Comparison of ENCODE assay signal across 13 cellular contexts in the genomic region with DNA sequence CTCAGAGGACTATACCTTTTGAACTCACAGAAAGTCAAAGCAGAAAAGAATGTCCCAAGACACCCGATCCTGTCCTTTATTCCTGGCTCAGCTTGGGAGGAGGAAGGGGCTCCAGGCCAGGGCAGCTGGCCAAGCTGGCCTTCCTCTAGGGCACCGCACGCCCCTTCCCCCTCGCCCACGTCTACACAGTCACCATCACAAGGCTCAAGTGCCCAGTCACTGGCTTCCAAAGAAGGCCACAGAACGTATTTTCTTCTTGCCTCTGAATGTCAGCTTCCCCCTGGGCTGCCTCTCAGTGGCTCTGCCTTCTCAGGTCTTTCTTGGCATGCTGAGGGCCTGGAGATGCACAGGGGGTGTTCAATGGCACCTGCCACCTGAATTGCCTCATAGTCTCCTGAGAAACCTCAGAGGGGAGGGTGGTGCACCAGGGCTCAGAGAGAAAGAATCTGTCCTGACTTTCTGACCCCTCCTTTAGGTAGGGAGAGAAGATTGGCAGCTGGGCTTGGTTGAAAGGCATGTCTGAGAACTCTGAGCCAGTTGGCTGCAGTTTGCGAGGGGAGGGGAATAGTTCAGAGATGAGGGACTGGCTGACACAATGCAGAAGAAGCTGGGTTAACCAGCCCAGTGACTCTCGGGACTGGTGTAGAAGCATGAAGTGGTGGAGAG. TPM values are rescaled to one million over a fixed set of nuclear protein-coding genes. Genes with fewer than 3 reads are reported as not detected.
DNase-seq lines count a peak whose midpoint lies in the region; ATAC-seq, FAIRE-seq and TF ChIP-seq lines count a peak whose summit lies in the region.
"Had no signal": no experiment of that assay in that cellular context is flagged by ENCODE, and none has a peak within 500 bp of the region (broad histone marks: within the 10 kb centered on the region; RNA-seq: fewer than 3 reads in every experiment).

No MANE protein-coding gene starts in this region.

- POLR2A ChIA-PET in WTC11 (lab: Charles Lee), result interaction anchor here (1.8 kb wide), 1 partner anchor 8 kb away, joined by 22 read pairs; a partner anchor contains a TSS

- no peaks in the 10 kb centered on the region for H3K27me3 Mint-ChIP-seq in activated CD8-positive, alpha-beta memory T cell treated with anti-CD3 and anti-CD28 coated beads, Interleukin-2, amount 10 ng/mL, durations not matched to agents 7 days and 5 days
- H3K27me3 Mint-ChIP-seq in WTC11 (ENCODE audit: low read depth) (no peaks in the 10 kb centered on the region), immature natural killer cell (ENCODE audit: low read depth in 3 of 3) (peaks cover 2 to 4% (median 3%) of the 10 kb centered on the region in 3 donors)

- H3K4me1 ChIP-seq in small intestine (ENCODE audit: control insufficient read depth in 2 of 2, insufficient read depth in 1 of 2, low read depth in 1 of 2, low read length in 1 of 2), result peaks cover 6% of the 10 kb centered on the region in 2 donors
- H3K4me1 ChIP-seq in upper lobe of left lung, result peaks cover 11 to 21% (median 14%) of the 10 kb centered on the region in 4 donors

- peaks cover 15% of the 10 kb centered on the region for H3K36me3 Mint-ChIP-seq in activated CD8-positive, alpha-beta memory T cell treated with anti-CD3 and anti-CD28 coated beads, Interleukin-2, amount 10 ng/mL, durations not matched to agents 7 days and 5 days
- H3K36me3 Mint-ChIP-seq in WTC11 (peaks cover 15% of the 10 kb centered on the region), immature natural killer cell (peaks cover 0 to 6% (median 3%) of the 10 kb centered on the region in 3 donors)

- no peak overlapping the region for H3K27ac Mint-ChIP-seq in activated CD8-positive, alpha-beta memory T cell treated with anti-CD3 and anti-CD28 coated beads, Interleukin-2, amount 10 ng/mL, durations not matched to agents 7 days and 5 days
- no peak overlapping the region; the same call in 1 of the 2 replicates for H3K27ac Mint-ChIP-seq in WTC11
- H3K27ac Mint-ChIP-seq in immature natural killer cell, result peak overlapping the region in 2 of 6 donors; percentile 3

- no peaks in the 10 kb centered on the region for H3K9me3 Mint-ChIP-seq in activated CD8-positive, alpha-beta memory T cell treated with anti-CD3 and anti-CD28 coated beads, Interleukin-2, amount 10 ng/mL, durations not matched to agents 7 days and 5 days (ENCODE audit: low read depth)
- no peaks in the 10 kb centered on the region for H3K9me3 Mint-ChIP-seq in WTC11
- no peaks in the 10 kb centered on the region for H3K9me3 Mint-ChIP-seq in immature natural killer cell

- TF ChIP-seq EP300 in upper lobe of left lung (IDR thresholded peaks at IDR 0.05), result no peak

- TF ChIP-seq CTCF in WTC11 (IDR thresholded peaks at IDR 0.05), result no peak
- no peak for TF ChIP-seq CTCF in upper lobe of left lung (IDR thresholded peaks at IDR 0.05)

- CTCF ChIA-PET in activated CD8-positive, alpha-beta memory T cell treated with anti-CD3 and anti-CD28 coated beads, Interleukin-2, amount 10 ng/mL, durations not matched to agents 7 days and 5 days (lab: Charles Lee), result interaction anchor here (0.7 to 5.8 kb wide), 3 partner anchors 9 to 50 kb away, joined by 3 to 45 read pairs (median 3); a partner anchor contains a TSS
- CTCF ChIA-PET in WTC11 (lab: Charles Lee), result interaction anchor here (1.5 to 3.0 kb wide), 2 partner anchors 8 to 59 kb away, joined by 3 to 58 read pairs; a partner anchor contains a TSS

- H3K4me3 ChIP-seq in small intestine (ENCODE audit: low read depth in 1 of 2, low read length in 2 of 2) (peak overlapping the region in 1 of 2 donors; percentile 72), upper lobe of left lung (no peak overlapping the region)
- H3K4me3 ChIP-seq: cardiac muscle cell, thyroid gland had no signal

- WGBS in small intestine, 3 donors, result 22 to 51% (median 38%) methylated on average over 8 of the region's 8 CpGs
- 71 to 74% methylated on average over 8 of the region's 8 CpGs for WGBS in upper lobe of left lung, 2 donors

- H3K27me3 ChIP-seq in small intestine (ENCODE audit: control insufficient read depth in 2 of 2, insufficient read depth in 2 of 2, low read length in 2 of 2), result no peaks in the 10 kb centered on the region
- H3K27me3 ChIP-seq in upper lobe of left lung, result no peaks in the 10 kb centered on the region
- H3K27me3 ChIP-seq: cardiac muscle cell, thyroid gland had no signal

- H3K36me3 ChIP-seq in small intestine (ENCODE audit: control insufficient read depth in 2 of 2, insufficient read depth in 2 of 2, low read length in 2 of 2), result peaks cover 0 to 5% of the 10 kb centered on the region in 2 donors
- peaks cover 0 to 15% (median 3%) of the 10 kb centered on the region in 4 donors for H3K36me3 ChIP-seq in upper lobe of left lung

- H3K4me1 Mint-ChIP-seq in activated CD8-positive, alpha-beta memory T cell treated with anti-CD3 and anti-CD28 coated beads, Interleukin-2, amount 10 ng/mL, durations not matched to agents 7 days and 5 days, result peaks cover 33% of the 10 kb centered on the region
- peaks cover 27% of the 10 kb centered on the region for H3K4me1 Mint-ChIP-seq in WTC11
- peaks cover 21 to 30% of the 10 kb centered on the region in 2 donors for H3K4me1 Mint-ChIP-seq in immature natural killer cell

- no peak for TF ChIP-seq POLR2A in upper lobe of left lung (IDR thresholded peaks at IDR 0.05)
- TF ChIP-seq POLR2A in GM18505 (IDR thresholded peaks at IDR 0.05; ENCODE audit: borderline replicate concordance, extremely low read depth, insufficient read depth, insufficient read length), result no peak

- ATAC-seq in activated CD8-positive, alpha-beta memory T cell treated with anti-CD3 and anti-CD28 coated beads, Interleukin-2, amount 10 ng/mL, durations not matched to agents 7 days and 5 days, result no peak
- ATAC-seq in WTC11 (no peak), upper lobe of left lung (ENCODE audit: low FRiP score in 2 of 2) (no peak), GM18505 (IDR thresholded peaks at IDR 0.05; ENCODE audit: unreplicated experiment) (no peak)

- FAIRE-seq in small intestine (lab: Jason Lieb, UNC), result no peak
- FAIRE-seq: GM19239 had no signal

- H3K9me3 ChIP-seq in small intestine (ENCODE audit: control insufficient read depth, low read depth) (no peaks in the 10 kb centered on the region), upper lobe of left lung (no peaks in the 10 kb centered on the region)
- H3K9me3 ChIP-seq: thyroid gland had no signal

- DNase-seq in activated CD8-positive, alpha-beta memory T cell treated with anti-CD3 and anti-CD28 coated beads, Interleukin-2, amount 10 ng/mL, durations not matched to agents 7 days and 5 days, result peak; percentile 34
- no peak for DNase-seq in activated CD8-positive, alpha-beta memory T cell treated with anti-CD3 and anti-CD28 coated beads, Interleukin-2, amount 50 U/mL, for 48 hours
- DNase-seq in WTC11 (ENCODE audit: low spot score), result no peak
- no peak for DNase-seq in immature natural killer cell
- peak; percentile 92 for DNase-seq in small intestine
- no peak for DNase-seq in upper lobe of left lung
- no peak for DNase-seq in stimulated activated CD4-positive, alpha-beta T cell treated with anti-CD3 and anti-CD28 coated beads, Interleukin-2, amount 100 ng/mL, for 48 hours
- DNase-seq: activated CD4-positive, alpha-beta T cell treated with anti-CD3 and anti-CD28 coated beads for 4 hours; activated gamma-delta T cell; thyroid gland had no signal

- peak overlapping the region; percentile 85 to 97 for H3K27ac ChIP-seq in small intestine (ENCODE audit: low read depth in 1 of 2, low read length in 1 of 2)
- H3K27ac ChIP-seq in upper lobe of left lung, result no peak overlapping the region
- H3K27ac ChIP-seq: cardiac muscle cell, thyroid gland had no signal

- no peak overlapping the region for H3K4me3 Mint-ChIP-seq in activated CD8-positive, alpha-beta memory T cell treated with anti-CD3 and anti-CD28 coated beads, Interleukin-2, amount 10 ng/mL, durations not matched to agents 7 days and 5 days
- H3K4me3 Mint-ChIP-seq in WTC11 (peak overlapping the region; percentile 84), immature natural killer cell (peak overlapping the region in 4 of 5 donors; percentile 9 to 48 (median 26))

TF ChIP-seq in WTC11, 78 proteins besides CTCF, POLR2A, EP300 and RAD21:
- no peak for TF ChIP-seq NR1H2 (CRISPR knock-in tag; IDR thresholded peaks at IDR 0.05)
- no peak for TF ChIP-seq FOXJ3 (CRISPR knock-in tag; IDR thresholded peaks at IDR 0.05; ENCODE audit: borderline replicate concordance)
TF ChIP-seq in WTC11: peak in this region for 0.

RNA-seq across cellular contexts. Expression of a gene that starts 2.1 kb away (rescaled TPM):
- 1 to 10 TPM; 4.5 to 8.0 TPM for total RNA-seq in activated CD8-positive, alpha-beta memory T cell treated with anti-CD3 and anti-CD28 coated beads, Interleukin-2, amount 10 ng/mL, durations not matched to agents 7 days and 5 days
- 34.8 to 38.0 TPM (median 35.9 TPM) in 3 replicates for total RNA-seq in WTC11 (2021)
- polyA plus RNA-seq in immature natural killer cell, result 1 to 10 TPM in 2 of 3 donors, not detected in 1; 3.3 to 6.0 TPM
- polyA plus RNA-seq in small intestine, result 100 to 1,000 TPM; 195 to 654 (median 639) TPM
- 1 to 10 TPM; 3.6 to 7.5 (median 4.9) TPM for total RNA-seq in upper lobe of left lung

RNA-seq across cellular contexts. Expression of a gene that starts 7.6 kb away (rescaled TPM):
- total RNA-seq in activated CD8-positive, alpha-beta memory T cell treated with anti-CD3 and anti-CD28 coated beads, Interleukin-2, amount 10 ng/mL, durations not matched to agents 7 days and 5 days, result 10 to 100 TPM; 13.6 to 17.0 TPM
- total RNA-seq in WTC11 (2021) (12.1 to 16.5 TPM (median 14.2 TPM) in 3 replicates), upper lobe of left lung (1 to 10 TPM; 3.1 to 9.4 (median 8.1) TPM)
- polyA plus RNA-seq in immature natural killer cell (1 to 10 TPM in 2 of 3 donors, not detected in 1; 2.0 to 6.4 TPM), small intestine (10 to 100 TPM; 15.4 to 20.6 (median 16.8) TPM)

RNA-seq across cellular contexts. Expression of a gene that starts 49.1 kb away (rescaled TPM):
- total RNA-seq in activated CD8-positive, alpha-beta memory T cell treated with anti-CD3 and anti-CD28 coated beads, Interleukin-2, amount 10 ng/mL, durations not matched to agents 7 days and 5 days, result 100 to 1,000 TPM in 1 of 2 experiments, 10 to 100 TPM in 1; 96.5 to 113 TPM
- 38.1 to 49.6 TPM (median 42.0 TPM) in 3 replicates for total RNA-seq in WTC11 (2021)
- polyA plus RNA-seq in immature natural killer cell, result 10 to 100 TPM; 28.2 to 60.0 (median 35.7) TPM
- 10 to 100 TPM; 40.1 to 64.9 (median 64.0) TPM for polyA plus RNA-seq in small intestine
- 100 to 1,000 TPM in 1 of 6 donors, 10 to 100 TPM in 5; 36.8 to 101 (median 70.0) TPM for total RNA-seq in upper lobe of left lung

RNA-seq across cellular contexts. Expression of a gene that starts 59.0 kb away (rescaled TPM):
- 10 to 100 TPM in 1 of 2 experiments, 1 to 10 TPM in 1; 9.6 to 17.4 TPM for total RNA-seq in activated CD8-positive, alpha-beta memory T cell treated with anti-CD3 and anti-CD28 coated beads, Interleukin-2, amount 10 ng/mL, durations not matched to agents 7 days and 5 days
- total RNA-seq in WTC11 (2021) (14.6 to 21.7 TPM (median 15.1 TPM) in 3 replicates), upper lobe of left lung (10 to 100 TPM in 2 of 6 donors, 1 to 10 TPM in 2, under 1 TPM in 1, not detected in 1; 0.67 to 11.9 (median 9.3) TPM)
- polyA plus RNA-seq in immature natural killer cell (10 to 100 TPM in 2 of 3 donors, 1 to 10 TPM in 1; 7.2 to 18.8 (median 11.3) TPM), small intestine (1 to 10 TPM; 2.5 to 9.0 (median 3.2) TPM)

RNA-seq across cellular contexts. Expression of a gene that starts 59.1 kb away (rescaled TPM):
- total RNA-seq in activated CD8-positive, alpha-beta memory T cell treated with anti-CD3 and anti-CD28 coated beads, Interleukin-2, amount 10 ng/mL, durations not matched to agents 7 days and 5 days, result 100 to 1,000 TPM; 140 to 161 TPM
- total RNA-seq in WTC11 (2021) (119 to 146 TPM (median 128 TPM) in 3 replicates), upper lobe of left lung (100 to 1,000 TPM in 1 of 6 donors, 10 to 100 TPM in 5; 34.8 to 167 (median 49.4) TPM)
- polyA plus RNA-seq in immature natural killer cell (1 to 10 TPM; 2.8 to 8.3 (median 4.1) TPM), small intestine (10 to 100 TPM; 35.9 to 54.8 (median 43.6) TPM)

Comparison
In these comparisons a context has a peak if more than half of its experiments do, and no peak if none do; other contexts are left out.
1. DNase-seq: peak in activated CD8-positive, alpha-beta memory T cell treated with anti-CD3 and anti-CD28 coated beads, Interleukin-2, amount 10 ng/mL, durations not matched to agents 7 days and 5 days (single experiment) and small intestine (single experiment); none in activated CD8-positive, alpha-beta memory T cell treated with anti-CD3 and anti-CD28 coated beads, Interleukin-2, amount 50 U/mL, for 48 hours (single experiment), WTC11 (single experiment), immature natural killer cell (0 of 3), upper lobe of left lung (0 of 2) and stimulated activated CD4-positive, alpha-beta T cell treated with anti-CD3 and anti-CD28 coated beads, Interleukin-2, amount 100 ng/mL, for 48 hours (0 of 2).
2. H3K27ac ChIP-seq: peak in small intestine (2 of 2); none in upper lobe of left lung (0 of 4).